In the genomic region with DNA sequence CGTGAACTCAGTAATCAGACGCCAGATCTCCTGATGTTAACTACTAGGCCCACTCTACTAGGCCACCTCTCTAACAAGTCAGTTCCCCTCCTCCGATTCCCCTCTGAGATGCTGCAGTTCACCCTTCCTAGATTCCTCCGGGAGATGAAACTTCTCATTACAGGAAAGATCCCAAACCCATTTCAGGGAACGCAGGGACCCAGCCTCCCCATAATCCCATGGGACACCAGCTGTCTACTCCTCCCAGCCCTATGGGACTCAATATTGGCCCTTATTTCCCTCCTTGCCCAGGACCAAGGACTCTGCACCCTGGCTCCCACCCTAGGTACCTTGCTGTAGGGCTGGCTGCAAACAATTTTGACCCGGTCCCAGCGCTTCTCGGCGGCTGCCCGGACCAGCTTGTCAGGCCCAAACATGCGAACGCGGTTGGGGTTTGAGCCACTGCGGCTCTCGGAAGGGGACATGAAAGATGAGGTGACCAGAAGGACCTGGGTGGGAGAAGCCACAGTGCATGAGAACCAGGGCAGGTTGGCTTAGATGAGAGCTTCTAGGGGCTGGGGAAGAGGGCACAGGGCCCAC, we compare ENCODE assay signal across 8 cellular contexts.
"Had no signal": no experiment of that assay in that cellular context is flagged by ENCODE, and none has a peak within 500 bp of the region (broad histone marks: within the 10 kb centered on the region; RNA-seq: fewer than 3 reads in every experiment).

No MANE protein-coding gene starts in this region.

- H3K9me3 ChIP-seq: right atrium auricular region, tibial artery, vagina had no signal

- H3K27me3 Mint-ChIP-seq: activated CD4-positive, alpha-beta T cell treated with anti-CD3 and anti-CD28 coated beads, Interleukin-2, amount 10 ng/mL, durations not matched to agents 24 days and 14 days; central memory CD8-positive, alpha-beta T cell; naive B cell had no signal

- H3K9me3 Mint-ChIP-seq: activated CD4-positive, alpha-beta T cell treated with anti-CD3 and anti-CD28 coated beads, Interleukin-2, amount 10 ng/mL, durations not matched to agents 24 days and 14 days; central memory CD8-positive, alpha-beta T cell; naive B cell had no signal

- H3K27ac ChIP-seq: right atrium auricular region, skin epidermis, tibial artery, vagina had no signal

- H3K4me3 ChIP-seq: lung, right atrium auricular region, skin epidermis, tibial artery, vagina had no signal

- H3K4me1 ChIP-seq: right atrium auricular region, tibial artery, vagina had no signal

- H3K4me3 Mint-ChIP-seq: activated CD4-positive, alpha-beta T cell treated with anti-CD3 and anti-CD28 coated beads, Interleukin-2, amount 10 ng/mL, durations not matched to agents 24 days and 14 days; central memory CD8-positive, alpha-beta T cell had no signal

- H3K27me3 ChIP-seq: right atrium auricular region, tibial artery, vagina had no signal
